8 cellular contexts compared by ENCODE assay signal in the genomic region with DNA sequence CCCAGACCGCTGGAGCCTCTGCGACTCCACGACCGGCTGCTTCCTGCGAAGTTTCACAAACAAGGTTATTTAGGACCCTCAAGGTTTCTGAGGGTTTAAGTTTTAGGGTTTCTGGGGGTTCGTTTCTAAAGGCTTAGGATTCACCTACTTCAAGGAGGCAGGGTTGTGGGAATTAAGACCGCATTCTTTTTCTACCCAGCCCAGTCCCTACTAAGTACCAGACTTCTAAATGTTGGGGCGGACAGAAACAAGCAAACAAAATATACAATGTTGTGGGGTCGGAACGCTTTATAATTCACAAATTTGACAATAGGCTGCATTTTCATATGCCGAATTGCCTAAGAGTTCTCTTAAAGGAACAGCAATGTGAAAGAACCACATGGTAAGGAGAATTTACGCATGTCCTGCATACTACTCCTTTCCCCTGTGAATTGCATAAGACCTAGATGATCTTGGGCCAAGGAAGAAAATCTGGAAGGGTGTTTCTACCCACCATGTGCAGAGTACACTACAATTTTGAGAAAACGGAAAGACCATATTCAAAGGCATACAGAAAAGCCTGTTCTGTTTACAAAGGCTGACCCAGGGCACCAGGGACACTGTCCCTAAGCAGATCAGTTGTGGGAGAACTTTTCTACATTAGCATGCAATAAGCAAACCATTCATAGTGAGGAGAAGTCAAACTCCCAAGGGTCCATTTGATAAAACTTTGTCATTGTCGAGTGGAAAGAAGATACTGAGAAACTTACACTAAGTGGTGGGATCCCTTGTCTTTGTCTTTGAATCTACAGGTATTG.
DNase-seq lines count a peak whose midpoint lies in the region; ATAC-seq and TF ChIP-seq lines count a peak whose summit lies in the region.

No MANE protein-coding gene starts in this region.

- no peaks in the 10 kb centered on the region for H3K36me3 Mint-ChIP-seq in activated T-cell treated with anti-CD3 and anti-CD28 coated beads, Interleukin-2, amount 50 U/mL, for 4 hours (ENCODE audit: insufficient read depth)

- no peaks in the 10 kb centered on the region for H3K9me3 Mint-ChIP-seq in activated T-cell treated with anti-CD3 and anti-CD28 coated beads, Interleukin-2, amount 50 U/mL, for 4 hours

- ATAC-seq in activated T-cell treated with anti-CD3 and anti-CD28 coated beads, Interleukin-2, amount 50 U/mL, for 4 hours: no peak
- no peak for ATAC-seq in GM18498 (IDR thresholded peaks at IDR 0.05; ENCODE audit: unreplicated experiment)
- ATAC-seq in HG02970 (IDR thresholded peaks at IDR 0.05; ENCODE audit: low FRiP score, unreplicated experiment): no peak

- H3K27ac ChIP-seq in adipose tissue (ENCODE audit: low read depth, low read length) (peak overlapping the region; percentile 21), thyroid gland (peak overlapping the region in 2 of 3 donors; percentile 79 to 90)

- H3K4me3 ChIP-seq in kidney epithelial cell (ENCODE audit: low read depth, low read length) (peak overlapping the region; percentile 66), thyroid gland (replicated peaks in 1 of 3) (peak overlapping the region; percentile 12 to 79 (median 79))

- 15 to 25% (median 18%) methylated on average over 14 of the region's 14 CpGs for WGBS in adipose tissue, 3 donors
- WGBS in thyroid gland, 2 donors: 53 to 63% methylated on average over 12 to 14 of the region's 14 CpGs

- no peak for TF ChIP-seq POLR2A in thyroid gland (IDR thresholded peaks at IDR 0.05)

- peaks cover 18 to 25% of the 10 kb centered on the region in 2 donors for H3K4me1 ChIP-seq in thyroid gland

- H3K36me3 ChIP-seq in kidney epithelial cell (ENCODE audit: control insufficient read depth, insufficient read depth, low read length) (no peaks in the 10 kb centered on the region), thyroid gland (no peaks in the 10 kb centered on the region)

- peak overlapping the region; percentile 95 for H3K4me3 Mint-ChIP-seq in activated T-cell treated with anti-CD3 and anti-CD28 coated beads, Interleukin-2, amount 50 U/mL, for 4 hours

- intact Hi-C loops in thyroid gland (cut with DNase I): loop anchor here (5.0 kb wide), 1 partner anchor 82 kb away; no protein-coding TSS in a partner anchor

- DNase-seq in activated T-cell treated with anti-CD3 and anti-CD28 coated beads, Interleukin-2, amount 50 U/mL, for 4 hours: no peak
- no peak for DNase-seq in activated T-cell treated with anti-CD3 and anti-CD28 coated beads, Interleukin-2, amount 50 U/mL, for 48 hours
- DNase-seq in kidney epithelial cell (ENCODE audit: low read depth): no peak
- no peak for DNase-seq in thyroid gland
- DNase-seq in stimulated activated CD8-positive, alpha-beta memory T cell treated with anti-CD3 and anti-CD28 coated beads, Interleukin-4, amount 100 ng/mL, for 48 hours: no peak

- H3K9me3 ChIP-seq in thyroid gland: no peaks in the 10 kb centered on the region

- no peaks in the 10 kb centered on the region for H3K27me3 Mint-ChIP-seq in activated T-cell treated with anti-CD3 and anti-CD28 coated beads, Interleukin-2, amount 50 U/mL, for 4 hours (ENCODE audit: low read depth)

- H3K27me3 ChIP-seq in kidney epithelial cell (ENCODE audit: control insufficient read depth, insufficient read depth, low read length) (no peaks in the 10 kb centered on the region), thyroid gland (no peaks in the 10 kb centered on the region)

- no peak for TF ChIP-seq CTCF in kidney epithelial cell (IDR thresholded peaks at IDR 0.05; ENCODE audit: insufficient read depth, low read length, poor library complexity, severe bottlenecking)
- TF ChIP-seq CTCF in thyroid gland (IDR thresholded peaks at IDR 0.05): no peak

- peaks cover 56% of the 10 kb centered on the region for H3K4me1 Mint-ChIP-seq in activated T-cell treated with anti-CD3 and anti-CD28 coated beads, Interleukin-2, amount 50 U/mL, for 4 hours (ENCODE audit: low read depth)
